Comparison of ENCODE assay signal across 9 cellular contexts in genomic region chr22:50621491-50621880, GRCh38. TPM values are rescaled to one million over a fixed set of nuclear protein-coding genes. Genes with fewer than 3 reads are reported as not detected.
DNase-seq lines count a peak whose midpoint lies in the region; ATAC-seq, FAIRE-seq and TF ChIP-seq lines count a peak whose summit lies in the region.
"Had no signal": no experiment of that assay in that cellular context is flagged by ENCODE, and none has a peak within 500 bp of the region (broad histone marks: within the 10 kb centered on the region; RNA-seq: fewer than 3 reads in every experiment).

No MANE protein-coding gene starts in this region.

- peak overlapping the region; percentile 68 for H3K27ac ChIP-seq in RWPE2 (ENCODE audit: poor library complexity, severe bottlenecking)
- H3K27ac ChIP-seq in K562 (ENCODE audit: extremely low read depth, low read depth, low read length) = no peak overlapping the region

- no peak overlapping the region for H3K9ac ChIP-seq in K562 (ENCODE audit: insufficient read depth in 1 of 2, low read depth in 2 of 2, low read length in 2 of 2)

- no peak for TF ChIP-seq EP300 in K562 (IDR thresholded peaks at IDR 0.05; ENCODE audit: low read length)

- ATAC-seq in HG02642 (IDR thresholded peaks at IDR 0.05; ENCODE audit: poor library complexity, unreplicated experiment) = peak; percentile 42
- ATAC-seq in RWPE2 (ENCODE audit: low read depth) = peak; percentile 47
- ATAC-seq in K562 = no peak
- ATAC-seq in naive B cell (ENCODE audit: low read depth in 2 of 2) = peak; percentile 39 to 43
- no peak for ATAC-seq in HG02763 (IDR thresholded peaks at IDR 0.05; ENCODE audit: unreplicated experiment)
- no peak for ATAC-seq in HG03139 (IDR thresholded peaks at IDR 0.05; ENCODE audit: unreplicated experiment)

- peak overlapping the region; percentile 86 to 99 (median 94) for H3K4me3 Mint-ChIP-seq in naive B cell

- peaks cover 24% of the 10 kb centered on the region for H3K4me1 ChIP-seq in RWPE2 (ENCODE audit: insufficient read depth, poor library complexity, severe bottlenecking)
- peaks cover 12 to 20% of the 10 kb centered on the region in 2 experiments; a peak in 3 of 5 replicates for H3K4me1 ChIP-seq in K562 (replicated peaks in 1 of 2; ENCODE audit: control insufficient read depth in 2 of 2, insufficient read depth in 2 of 2, low read length in 2 of 2)

- H3K27me3 Mint-ChIP-seq in naive B cell = no peaks in the 10 kb centered on the region

- H2AFZ ChIP-seq in K562 (ENCODE audit: low read depth, low read length) = peak overlapping the region; percentile 72

- no peaks in the 10 kb centered on the region for H3K27me3 ChIP-seq in RWPE2 (ENCODE audit: insufficient read depth, poor library complexity, severe bottlenecking)
- no peaks in the 10 kb centered on the region for H3K27me3 ChIP-seq in K562 (ENCODE audit: control insufficient read depth in 2 of 2, insufficient read depth in 2 of 2, low read length in 2 of 2)

- DNase-seq in RWPE2 (ENCODE audit: low spot score) = no peak
- DNase-seq in K562 (ENCODE audit: extremely low read depth in 1 of 4, low spot score in 3 of 4) = no peak
- peak; percentile 52 for DNase-seq in naive B cell
- no peak for DNase-seq in OCI-M2 (lab: John Stamatoyannopoulos, UW; ENCODE audit: unreplicated experiment)

- FAIRE-seq in K562 (lab: Jason Lieb, UNC) = no peak

- in situ Hi-C loops in K562 (cut with MboI) = no loop called here

- CTCF ChIA-PET in K562 (lab: Yijun Ruan, JAX; ENCODE audit: low intra/inter-chr PET ratio) = interaction anchor here (1.3 to 4.9 kb wide), 2 partner anchors 45 to 70 kb away, joined by 5 to 51 read pairs; no protein-coding TSS in a partner anchor

- TF ChIP-seq RAD21 in K562 (CRISPR knock-in tag; conservative IDR thresholded peaks at IDR 0.05 in 1 of 2, IDR thresholded peaks at IDR 0.05 in 1 of 2) = no peak

- H3K4me1 Mint-ChIP-seq in naive B cell = peaks cover 26 to 38% (median 34%) of the 10 kb centered on the region in 3 donors

- H3K27ac Mint-ChIP-seq in naive B cell = peak overlapping the region; percentile 95 to 100 (median 98)

- no peaks in the 10 kb centered on the region for H3K36me3 Mint-ChIP-seq in naive B cell

- BruUV-seq in K562 (replicated peaks; lab: Mats Ljungman, UMichigan) = no TSS peak

- no peaks in the 10 kb centered on the region for H3K79me2 ChIP-seq in K562 (ENCODE audit: control insufficient read depth, insufficient read depth, low read length)

- no peaks in the 10 kb centered on the region for H4K20me1 ChIP-seq in K562 (replicated peaks; ENCODE audit: control insufficient read depth, insufficient read depth, low read length)

- TF ChIP-seq POLR2A in GM10847 (IDR thresholded peaks at IDR 0.05; ENCODE audit: extremely low read depth, insufficient read length) = peak; percentile 9
- TF ChIP-seq POLR2A in K562 (conservative IDR thresholded peaks at IDR 0.05) = no peak

- peak overlapping the region; percentile 62 for H3K4me2 ChIP-seq in K562 (ENCODE audit: insufficient read depth, low read length)

- TF ChIP-seq CTCF in RWPE2 (IDR thresholded peaks at IDR 0.05; ENCODE audit: poor library complexity, severe bottlenecking) (no peak), K562 (IDR thresholded peaks at IDR 0.05 in 2 of 3, conservative IDR thresholded peaks at IDR 0.05 in 1 of 3; ENCODE audit: insufficient read depth in 2 of 3, low read depth in 1 of 3, low read length in 3 of 3) (no peak)

- H3K9me1 ChIP-seq in K562 (ENCODE audit: control insufficient read depth, insufficient read depth, low read length) = no peaks in the 10 kb centered on the region

- POLR2A ChIA-PET in K562 (lab: Yijun Ruan, JAX) = no interaction called here

- H3K9me3 ChIP-seq in RWPE2 (ENCODE audit: severe bottlenecking) = no peaks in the 10 kb centered on the region
- H3K9me3 ChIP-seq in K562 (replicated peaks; ENCODE audit: control insufficient read depth, insufficient read depth, low read depth, low read length) = no peaks in the 10 kb centered on the region

- no peaks in the 10 kb centered on the region for H3K9me3 Mint-ChIP-seq in naive B cell

- intact Hi-C loops in K562 (cut with micrococcal nuclease) = loop anchor here (5.0 kb wide), 1 partner anchor 71 kb away; no protein-coding TSS in a partner anchor

- H3K36me3 ChIP-seq in RWPE2 (ENCODE audit: low read depth) (no peaks in the 10 kb centered on the region), K562 (ENCODE audit: control insufficient read depth, insufficient read depth, low read length) (no peaks in the 10 kb centered on the region)

- peak overlapping the region; percentile 14 for H3K4me3 ChIP-seq in RWPE2 (ENCODE audit: severe bottlenecking)
- no peak overlapping the region for H3K4me3 ChIP-seq in K562
- H3K4me3 ChIP-seq: lung had no signal

- 9% methylated on average over 6 of the region's 6 CpGs for WGBS in K562 (ENCODE audit: insufficient coverage, low coverage, missing lambda C conversion rate)

RNA-seq across cellular contexts. Expression of gene ARSA, which starts 6.5 kb away (rescaled TPM):
- total RNA-seq in K562 (2011; cell fraction: chromatin; rRNA removed; ENCODE audit: low replicate concordance) = 8.9 and 28.8 TPM in 2 replicates
- total RNA-seq in K562 (2011; cell fraction: nucleolus; rRNA removed) = 26.2 and 28.3 TPM in 2 replicates
- 10.3 and 15.7 TPM in 2 replicates for total RNA-seq in K562 (2011; cell fraction: nucleoplasm; rRNA removed)
- 3.6 and 6.0 TPM in 2 replicates for total RNA-seq in K562 (2014; rRNA removed)
- total RNA-seq in K562 (2014; rRNA removed; fragmentation: Illumina TruSeq; extraction: Trizol) = 0.29 and 0.73 TPM in 2 replicates
- 2.3 and 2.5 TPM in 2 replicates for total RNA-seq in K562 (2015; rRNA removed; fragmentation: Illumina TruSeq; extraction: Trizol)
- total RNA-seq in K562 (2021) = 10.9 TPM in 2 replicates
- polyA plus RNA-seq in K562 (2011; rRNA removed) = 1.2 and 3.9 TPM in 2 replicates
- 1.6 and 3.9 TPM in 2 replicates for polyA plus RNA-seq in K562 (2011; cell fraction: cytosol; rRNA removed)
- 22.0 and 41.4 TPM in 2 replicates for polyA plus RNA-seq in K562 (2011; cell fraction: nucleus; rRNA removed)
- polyA plus RNA-seq in K562 (2012) = 6.9 and 25.3 TPM in 2 replicates
- 1.2 and 5.2 TPM in 2 replicates for polyA plus RNA-seq in K562 (2014; fragmentation: Illumina TruSeq; extraction: Trizol)
- under 1 TPM in 1 of 2 experiments, not detected in 1; 0.32 TPM for polyA plus RNA-seq in K562 (2014; fragmentation: Nextera tagmentation; extraction: Ambion mirVana)
- polyA plus RNA-seq in K562 (2014; rRNA removed) = 9.2 and 10.2 TPM in 2 replicates
- 0.30 and 0.49 TPM in 2 replicates for polyA minus RNA-seq in K562 (2011; rRNA and poly(A)+ RNA removed)
- polyA minus RNA-seq in K562 (2011; cell fraction: cytosol; rRNA and poly(A)+ RNA removed) = 0.82 and 1.5 TPM in 2 replicates
- polyA minus RNA-seq in K562 (2011; cell fraction: nucleus; rRNA and poly(A)+ RNA removed) = 5.1 and 5.7 TPM in 2 replicates
- polyA plus RNA-seq in naive B cell (ENCODE audit: low read depth in 6 of 6) = 10 to 100 TPM in 2 of 6 donors, 1 to 10 TPM in 4; 7.5 to 12.5 (median 8.8) TPM

RNA-seq across cellular contexts. Expression of gene MAPK8IP2, which starts 20.9 kb away (rescaled TPM):
- total RNA-seq in K562 (2011; cell fraction: chromatin; rRNA removed; ENCODE audit: low replicate concordance) = 0.12 TPM in 1 of 2 replicates, not detected in the other
- total RNA-seq in K562 (2011; cell fraction: nucleolus; rRNA removed) = 0.13 and 0.17 TPM in 2 replicates
- 0.07 and 0.23 TPM in 2 replicates for total RNA-seq in K562 (2011; cell fraction: nucleoplasm; rRNA removed)
- 0.18 and 0.45 TPM in 2 replicates for total RNA-seq in K562 (2014; rRNA removed)
- total RNA-seq in K562 (2014; rRNA removed; fragmentation: Illumina TruSeq; extraction: Trizol) = 0.04 TPM in 1 of 2 replicates, not detected in the other
- 0.04 and 0.07 TPM in 2 replicates for total RNA-seq in K562 (2015; rRNA removed; fragmentation: Illumina TruSeq; extraction: Trizol)
- total RNA-seq in K562 (2021) = 0.29 and 0.47 TPM in 2 replicates
- 0.01 and 0.07 TPM in 2 replicates for polyA plus RNA-seq in K562 (2011; rRNA removed)
- 0.07 and 0.18 TPM in 2 replicates for polyA plus RNA-seq in K562 (2011; cell fraction: cytosol; rRNA removed)
- 0.13 and 0.14 TPM in 2 replicates for polyA plus RNA-seq in K562 (2011; cell fraction: nucleus; rRNA removed)
- 0.17 and 0.36 TPM in 2 replicates for polyA plus RNA-seq in K562 (2012)
- 0.03 and 0.17 TPM in 2 replicates for polyA plus RNA-seq in K562 (2014; fragmentation: Illumina TruSeq; extraction: Trizol)
- not detected for polyA plus RNA-seq in K562 (2014; fragmentation: Nextera tagmentation; extraction: Ambion mirVana)
- 0.12 and 0.18 TPM in 2 replicates for polyA plus RNA-seq in K562 (2014; rRNA removed)
- polyA minus RNA-seq in K562 (2011; rRNA and poly(A)+ RNA removed) = not detected in 2 replicates
- polyA minus RNA-seq in K562 (2011; cell fraction: cytosol; rRNA and poly(A)+ RNA removed) = 0.36 TPM in 1 of 2 replicates, not detected in the other
- polyA minus RNA-seq in K562 (2011; cell fraction: nucleus; rRNA and poly(A)+ RNA removed) = under 0.01 TPM in 1 of 2 replicates, not detected in the other
- under 1 TPM in 1 of 6 donors, not detected in 5; 0.04 TPM for polyA plus RNA-seq in naive B cell (ENCODE audit: low read depth in 6 of 6)

RNA-seq across cellular contexts. Expression of gene CHKB, which starts 38.8 kb away (rescaled TPM):
- total RNA-seq in K562 (2011; cell fraction: chromatin; rRNA removed; ENCODE audit: low replicate concordance) = 48.4 and 97.8 TPM in 2 replicates
- total RNA-seq in K562 (2011; cell fraction: nucleolus; rRNA removed) = 53.4 and 65.4 TPM in 2 replicates
- total RNA-seq in K562 (2011; cell fraction: nucleoplasm; rRNA removed) = 51.6 and 55.9 TPM in 2 replicates
- 11.0 and 14.5 TPM in 2 replicates for total RNA-seq in K562 (2014; rRNA removed)
- 7.7 and 10.3 TPM in 2 replicates for total RNA-seq in K562 (2014; rRNA removed; fragmentation: Illumina TruSeq; extraction: Trizol)
- 8.9 and 9.8 TPM in 2 replicates for total RNA-seq in K562 (2015; rRNA removed; fragmentation: Illumina TruSeq; extraction: Trizol)
- 15.2 and 15.9 TPM in 2 replicates for total RNA-seq in K562 (2021)
- 16.3 and 24.8 TPM in 2 replicates for polyA plus RNA-seq in K562 (2011; rRNA removed)
- 9.9 and 12.5 TPM in 2 replicates for polyA plus RNA-seq in K562 (2011; cell fraction: cytosol; rRNA removed)
- 89.3 and 120 TPM in 2 replicates for polyA plus RNA-seq in K562 (2011; cell fraction: nucleus; rRNA removed)
- 10.9 and 32.8 TPM in 2 replicates for polyA plus RNA-seq in K562 (2012)
- 14.4 and 16.2 TPM in 2 replicates for polyA plus RNA-seq in K562 (2014; fragmentation: Illumina TruSeq; extraction: Trizol)
- polyA plus RNA-seq in K562 (2014; fragmentation: Nextera tagmentation; extraction: Ambion mirVana) = 1 to 10 TPM; 2.7 to 5.3 TPM
- polyA plus RNA-seq in K562 (2014; rRNA removed) = 19.0 and 31.0 TPM in 2 replicates
- 3.2 and 3.7 TPM in 2 replicates for polyA minus RNA-seq in K562 (2011; rRNA and poly(A)+ RNA removed)
- polyA minus RNA-seq in K562 (2011; cell fraction: cytosol; rRNA and poly(A)+ RNA removed) = 1.8 and 4.8 TPM in 2 replicates
- polyA minus RNA-seq in K562 (2011; cell fraction: nucleus; rRNA and poly(A)+ RNA removed) = 11.0 and 14.1 TPM in 2 replicates
- 10 to 100 TPM; 36.2 to 50.8 (median 42.0) TPM for polyA plus RNA-seq in naive B cell (ENCODE audit: low read depth in 6 of 6)

RNA-seq across cellular contexts. Expression of gene CPT1B, which starts 43.3 kb away (rescaled TPM):
- total RNA-seq in K562 (2011; cell fraction: chromatin; rRNA removed; ENCODE audit: low replicate concordance) = 40.5 and 66.3 TPM in 2 replicates
- total RNA-seq in K562 (2011; cell fraction: nucleolus; rRNA removed) = 34.2 and 39.4 TPM in 2 replicates
- total RNA-seq in K562 (2011; cell fraction: nucleoplasm; rRNA removed) = 24.4 and 31.9 TPM in 2 replicates
- total RNA-seq in K562 (2014; rRNA removed) (1.6 and 1.9 TPM in 2 replicates), K562 (2014; rRNA removed; fragmentation: Illumina TruSeq; extraction: Trizol) (0.61 and 1.8 TPM in 2 replicates), K562 (2015; rRNA removed; fragmentation: Illumina TruSeq; extraction: Trizol) (2.3 and 3.0 TPM in 2 replicates), K562 (2021) (3.8 and 4.0 TPM in 2 replicates)
- polyA plus RNA-seq in K562 (2011; rRNA removed) (3.7 and 7.3 TPM in 2 replicates), K562 (2014; fragmentation: Illumina TruSeq; extraction: Trizol) (2.0 and 2.6 TPM in 2 replicates), K562 (2014; fragmentation: Nextera tagmentation; extraction: Ambion mirVana) (under 1 TPM; 0.35 to 0.59 TPM), K562 (2014; rRNA removed) (6.1 and 6.2 TPM in 2 replicates), naive B cell (ENCODE audit: low read depth in 6 of 6) (1 to 10 TPM in 2 of 6 donors, under 1 TPM in 3, not detected in 1; 0.09 to 1.4 (median 1.00) TPM)
- 2.9 and 4.0 TPM in 2 replicates for polyA plus RNA-seq in K562 (2011; cell fraction: cytosol; rRNA removed)
- 59.6 and 64.2 TPM in 2 replicates for polyA plus RNA-seq in K562 (2011; cell fraction: nucleus; rRNA removed)
- 5.5 and 18.0 TPM in 2 replicates for polyA plus RNA-seq in K562 (2012)
- 1.4 and 2.8 TPM in 2 replicates for polyA minus RNA-seq in K562 (2011; rRNA and poly(A)+ RNA removed)
- 0.76 TPM in 1 of 2 replicates, not detected in the other for polyA minus RNA-seq in K562 (2011; cell fraction: cytosol; rRNA and poly(A)+ RNA removed)
- 7.1 and 10.0 TPM in 2 replicates for polyA minus RNA-seq in K562 (2011; cell fraction: nucleus; rRNA and poly(A)+ RNA removed)

RNA-seq across cellular contexts. Expression of gene SHANK3, which starts 51.1 kb away (rescaled TPM):
- total RNA-seq in K562 (2011; cell fraction: chromatin; rRNA removed; ENCODE audit: low replicate concordance) = 0.21 and 0.37 TPM in 2 replicates
- 0.13 and 0.17 TPM in 2 replicates for total RNA-seq in K562 (2011; cell fraction: nucleolus; rRNA removed)
- total RNA-seq in K562 (2011; cell fraction: nucleoplasm; rRNA removed) = 0.08 and 0.15 TPM in 2 replicates
- total RNA-seq in K562 (2014; rRNA removed) = 0.04 TPM in 1 of 2 replicates, not detected in the other
- not detected in 2 replicates for total RNA-seq in K562 (2014; rRNA removed; fragmentation: Illumina TruSeq; extraction: Trizol)
- not detected in 2 replicates for total RNA-seq in K562 (2015; rRNA removed; fragmentation: Illumina TruSeq; extraction: Trizol)
- total RNA-seq in K562 (2021) = 0.07 and 0.13 TPM in 2 replicates
- 0.01 TPM in 2 replicates for polyA plus RNA-seq in K562 (2011; rRNA removed)
- 0.03 TPM in 2 replicates for polyA plus RNA-seq in K562 (2011; cell fraction: cytosol; rRNA removed)
- polyA plus RNA-seq in K562 (2011; cell fraction: nucleus; rRNA removed) = 0.07 and 0.18 TPM in 2 replicates
- 0.01 and 0.04 TPM in 2 replicates for polyA plus RNA-seq in K562 (2012)
- not detected in 2 replicates for polyA plus RNA-seq in K562 (2014; fragmentation: Illumina TruSeq; extraction: Trizol)
- polyA plus RNA-seq in K562 (2014; fragmentation: Nextera tagmentation; extraction: Ambion mirVana) = not detected
- polyA plus RNA-seq in K562 (2014; rRNA removed) = 0.03 TPM in 1 of 2 replicates, not detected in the other
- polyA minus RNA-seq in K562 (2011; rRNA and poly(A)+ RNA removed) = not detected in 2 replicates
- 0.10 TPM in 1 of 2 replicates, not detected in the other for polyA minus RNA-seq in K562 (2011; cell fraction: cytosol; rRNA and poly(A)+ RNA removed)
- under 0.01 and 0.13 TPM in 2 replicates for polyA minus RNA-seq in K562 (2011; cell fraction: nucleus; rRNA and poly(A)+ RNA removed)
- polyA plus RNA-seq in naive B cell (ENCODE audit: low read depth in 6 of 6) = not detected

Comparison
In these comparisons a context has a peak if more than half of its experiments do, and no peak if none do; other contexts are left out.
1. ATAC-seq: peak in HG02642 (single experiment), RWPE2 (single experiment) and naive B cell (2 of 2); none in K562 (single experiment), HG02763 (single experiment) and HG03139 (single experiment).